22 cellular contexts compared by ENCODE assay signal in genomic region chrX:103763541-103763940, GRCh38. TPM values are rescaled to one million over a fixed set of nuclear protein-coding genes. Genes with fewer than 3 reads are reported as not detected.
"Had no signal": no experiment of that assay in that cellular context is flagged by ENCODE, and none has a peak within 500 bp of the region (broad histone marks: within the 10 kb centered on the region; RNA-seq: fewer than 3 reads in every experiment).

No MANE protein-coding gene starts in this region.

RNA-seq across cellular contexts. Expression of gene PLP1, which starts 13.1 kb away (rescaled TPM):
- total RNA-seq: foreskin keratinocyte; kidney epithelial cell; lung microvascular endothelial cell; naive thymus-derived CD8-positive, alpha-beta T cell had no signal
- polyA plus RNA-seq: naive thymus-derived CD8-positive, alpha-beta T cell had no signal

RNA-seq across cellular contexts. Expression of gene TMEM31, which starts 52.8 kb away (rescaled TPM):
- total RNA-seq: dermis microvascular lymphatic vessel endothelial cell; esophagus mucosa; foreskin keratinocyte; gastroesophageal sphincter; heart left ventricle; hepatocyte; kidney epithelial cell; left cardiac atrium; left lung; lower leg skin; lung microvascular endothelial cell; mesenteric fat pad; myocyte; naive thymus-derived CD8-positive, alpha-beta T cell; omental fat pad; pancreas; stomach; subcutaneous adipose tissue; temporal lobe; thyroid gland; ureter; vagina had no signal
- polyA plus RNA-seq: foreskin keratinocyte; naive thymus-derived CD8-positive, alpha-beta T cell; stomach had no signal
